In the genomic region with DNA sequence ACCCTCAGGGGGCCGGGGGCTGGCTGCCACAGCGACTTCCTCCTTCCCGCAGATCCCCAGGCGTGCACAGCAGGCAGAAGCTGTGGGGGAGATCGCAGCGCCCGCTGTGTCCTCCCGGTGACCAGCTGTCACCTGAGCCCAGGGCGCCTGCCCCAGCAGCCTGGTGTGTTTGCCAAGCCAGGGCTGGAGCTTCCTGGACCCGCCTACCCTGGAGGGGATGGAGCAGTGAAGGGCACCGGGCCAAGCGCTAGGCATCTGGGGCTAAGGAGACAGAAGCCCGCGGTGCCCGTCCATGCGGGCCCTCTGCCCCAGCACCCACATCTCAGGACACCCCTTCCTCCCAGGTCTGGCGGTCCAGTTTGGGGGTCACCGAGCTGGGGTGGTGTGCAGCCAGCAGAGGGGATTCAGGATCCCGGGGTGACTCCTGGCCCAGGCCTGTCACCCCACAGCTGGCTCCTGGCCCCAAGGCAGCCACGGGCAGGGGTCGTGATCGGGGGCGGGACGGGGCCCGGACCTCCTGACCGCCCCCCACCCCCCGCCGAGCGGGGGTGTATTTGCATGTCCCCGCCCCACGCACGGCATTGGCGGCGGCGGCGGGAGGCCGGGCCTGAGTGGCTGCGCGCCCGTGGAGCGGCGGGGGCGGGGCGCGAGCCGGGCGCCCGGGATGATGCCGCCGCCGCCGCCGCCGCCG, we compare ENCODE assay signal across 8 cellular contexts. TPM values are rescaled to one million over a fixed set of nuclear protein-coding genes. Genes with fewer than 3 reads are reported as not detected.
DNase-seq lines count a peak whose midpoint lies in the region; ATAC-seq and TF ChIP-seq lines count a peak whose summit lies in the region.

RAB26 (plus strand) TSS at position 645 of the 691 bp plus-strand sequence. CDS start 159 bp downstream, outside the sequence.

- H3K9me2 ChIP-seq in MM.1S (replicated peaks; ENCODE audit: insufficient read depth, low read length), result no peaks in the 10 kb centered on the region

- peaks cover 17% of the 10 kb centered on the region for H3K4me1 Mint-ChIP-seq in progenitor cell of endocrine pancreas (ENCODE audit: low read depth)

- peaks cover 27% of the 10 kb centered on the region for H4K20me1 ChIP-seq in MM.1S (ENCODE audit: insufficient read depth, low read length)

- ATAC-seq in HG03378 (IDR thresholded peaks at IDR 0.05; ENCODE audit: unreplicated experiment), result no peak

- H3K4me3 ChIP-seq in MM.1S (ENCODE audit: low read length), result peak within 1 kb of the TSS; percentile 67
- peak within 1 kb of the TSS; percentile 53 to 77 for H3K4me3 ChIP-seq in ascending aorta
- H3K4me3 ChIP-seq in left ventricle myocardium inferior, result peak within 1 kb of the TSS; percentile 66

- peak within 1 kb of the TSS; percentile 49 for H3K27ac Mint-ChIP-seq in progenitor cell of endocrine pancreas

- no peak for TF ChIP-seq CTCF in MM.1S (IDR thresholded peaks at IDR 0.05; ENCODE audit: low read length)
- no peak for TF ChIP-seq CTCF in ascending aorta (IDR thresholded peaks at IDR 0.05)
- TF ChIP-seq CTCF in left ventricle myocardium inferior (IDR thresholded peaks at IDR 0.05; ENCODE audit: borderline replicate concordance), result no peak
- TF ChIP-seq CTCF in progenitor cell of endocrine pancreas (IDR thresholded peaks at IDR 0.05; ENCODE audit: unreplicated experiment), result no peak

- H3K4me1 ChIP-seq in MM.1S (ENCODE audit: low read length), result peaks cover 19% of the 10 kb centered on the region
- H3K4me1 ChIP-seq in ascending aorta, result peaks cover 12 to 38% of the 10 kb centered on the region in 2 donors
- H3K4me1 ChIP-seq in left ventricle myocardium inferior, result peaks cover 59% of the 10 kb centered on the region

- peaks cover 53% of the 10 kb centered on the region for H3F3A ChIP-seq in MM.1S (ENCODE audit: insufficient read depth, low read length)

- no peak within 1 kb of the TSS for H3K27ac ChIP-seq in MM.1S (ENCODE audit: low read length)
- H3K27ac ChIP-seq in ascending aorta, result peak within 1 kb of the TSS in 1 of 2 donors; percentile 55
- peak within 1 kb of the TSS; percentile 93 for H3K27ac ChIP-seq in left ventricle myocardium inferior (replicated peaks)

- peaks cover 6% of the 10 kb centered on the region for H3K27me3 Mint-ChIP-seq in progenitor cell of endocrine pancreas

- no peaks in the 10 kb centered on the region for H3K9me3 Mint-ChIP-seq in progenitor cell of endocrine pancreas (ENCODE audit: low read depth)

- H3K79me2 ChIP-seq in MM.1S (ENCODE audit: low read length), result peaks cover 6% of the 10 kb centered on the region

- H3K9me3 ChIP-seq in MM.1S (replicated peaks; ENCODE audit: insufficient read depth, low read length) (no peaks in the 10 kb centered on the region), ascending aorta (no peaks in the 10 kb centered on the region), left ventricle myocardium inferior (replicated peaks) (no peaks in the 10 kb centered on the region)

- H3K9ac ChIP-seq in MM.1S (ENCODE audit: low read length), result peak within 1 kb of the TSS; percentile 60; the same call in 1 of the 2 replicates

- peak within 1 kb of the TSS; percentile 58 for H3K4me3 Mint-ChIP-seq in progenitor cell of endocrine pancreas (ENCODE audit: low read depth)

- intact Hi-C loops in ascending aorta (cut with DNase I) (no loop called here), left ventricle myocardium inferior (cut with micrococcal nuclease) (loop anchor here (10.0 kb wide), 1 partner anchor 123 kb away; the partner anchor contains the start of gene NHERF2)

- H3K27me3 ChIP-seq in MM.1S (replicated peaks; ENCODE audit: insufficient read depth, low read length) (no peaks in the 10 kb centered on the region), ascending aorta (no peaks in the 10 kb centered on the region), left ventricle myocardium inferior (ENCODE audit: low read depth) (no peaks in the 10 kb centered on the region)

- peaks cover 5% of the 10 kb centered on the region for H3K36me3 Mint-ChIP-seq in progenitor cell of endocrine pancreas (ENCODE audit: insufficient read depth)

- H3K36me3 ChIP-seq in MM.1S (replicated peaks; ENCODE audit: insufficient read depth, low read length) (no peaks in the 10 kb centered on the region), ascending aorta (peaks cover 0 to 6% of the 10 kb centered on the region in 2 donors), left ventricle myocardium inferior (peaks cover 8% of the 10 kb centered on the region)

- H2AFZ ChIP-seq in MM.1S (ENCODE audit: low read length), result peak within 1 kb of the TSS; percentile 93

- DNase-seq in ELF-1 (ENCODE audit: low read depth, low spot score) (peak; percentile 78), MM.1S (peak; percentile 67), SK-N-DZ (ENCODE audit: low spot score) (peak; percentile 68), ascending aorta (ENCODE audit: low spot score in 2 of 2) (peak in 1 of 2 donors; percentile 87), left ventricle myocardium inferior (peak; percentile 83), progenitor cell of endocrine pancreas (ENCODE audit: low spot score, unreplicated experiment) (peak; percentile 58), Kasumi-1 (lab: John Stamatoyannopoulos, UW) (no peak)

- peak within 1 kb of the TSS; percentile 99 for H3K4me2 ChIP-seq in MM.1S (ENCODE audit: low read depth, low read length)

RNA-seq across cellular contexts. Expression of gene RAB26, which starts in this region (rescaled TPM):
- polyA plus RNA-seq in SK-N-DZ (2014; cell fraction: cytosol; rRNA removed), result 3.9 and 5.3 TPM in 2 replicates
- polyA plus RNA-seq in SK-N-DZ (2014; cell fraction: nucleus; rRNA removed), result 38.0 and 47.6 TPM in 2 replicates
- total RNA-seq in ascending aorta (not detected), left ventricle myocardium inferior (1.7 TPM), progenitor cell of endocrine pancreas (20.4 and 23.3 TPM in 2 replicates)

Comparison
In these comparisons a context has a peak if more than half of its experiments do, and no peak if none do; other contexts are left out.
1. DNase-seq: peak in ELF-1 (single experiment), MM.1S (single experiment), SK-N-DZ (single experiment), left ventricle myocardium inferior (single experiment) and progenitor cell of endocrine pancreas (single experiment); none in Kasumi-1 (0 of 2).
2. Peak in every context shown above with its lines, with median percentiles within 50 percentile points of each other: H3K4me3 ChIP-seq.